ENCODE assay signal across 30 cellular contexts in genomic region chr7:15313361-15313760, GRCh38.
"Had no signal": no experiment of that assay in that cellular context is flagged by ENCODE, and none has a peak within 500 bp of the region (broad histone marks: within the 10 kb centered on the region; RNA-seq: fewer than 3 reads in every experiment).

No MANE protein-coding gene starts in this region.

- DNase-seq: activated B cell treated with CpG ODN at 0.5 μM for 24 hours; activated CD4-positive, alpha-beta T cell treated with anti-CD3 and anti-CD28 coated beads for 36 hours; activated CD8-positive, alpha-beta memory T cell treated with anti-CD3 and anti-CD28 coated beads, Interleukin-2, amount 10 ng/mL, durations not matched to agents 7 days and 5 days; activated CD8-positive, alpha-beta T cell treated with anti-CD3 and anti-CD28 coated beads, Interleukin-2, amount 10 ng/mL, durations not matched to agents 7 days and 5 days; activated naive CD4-positive, alpha-beta T cell; activated T-cell treated with anti-CD3 and anti-CD28 coated beads, Interleukin-2, amount 50 U/mL, for 72 hours; anterior cingulate cortex; cerebellar nuclear complex; dorsolateral prefrontal cortex; effector memory CD8-positive, alpha-beta T cell; erythroblast; foreskin keratinocyte; heart left ventricle; kidney glomerular epithelial cell; left lung; mesendoderm; natural killer cell; occipital lobe; right cardiac atrium; spleen; stimulated activated naive CD4-positive, alpha-beta T cell; T-helper 1 cell; uterus had no signal

- H3K4me1 ChIP-seq: foreskin keratinocyte, heart left ventricle, left lung, neural progenitor cell, spleen, suprapubic skin, tibial nerve, uterus had no signal

- H3K27me3 ChIP-seq: cardiac muscle cell, dorsolateral prefrontal cortex, foreskin keratinocyte, heart left ventricle, left lung, neural progenitor cell, spleen, suprapubic skin, tibial nerve, uterus had no signal

- H3K4me3 ChIP-seq: cardiac muscle cell, coronary artery, dorsolateral prefrontal cortex, heart left ventricle, left lung, lung, neural progenitor cell, spleen, suprapubic skin, tibial nerve, uterus had no signal

- H3K9me3 ChIP-seq: spleen, suprapubic skin, uterus had no signal

- H3K4me2 ChIP-seq: neural progenitor cell had no signal

- H2AFZ ChIP-seq: neural progenitor cell had no signal

- H3K36me3 ChIP-seq: cardiac muscle cell, heart left ventricle, left lung, neural progenitor cell, spleen, suprapubic skin, tibial nerve, uterus had no signal

- ATAC-seq: activated CD4-positive, alpha-beta T cell treated with anti-CD3 and anti-CD28 coated beads for 36 hours; activated CD8-positive, alpha-beta memory T cell treated with anti-CD3 and anti-CD28 coated beads, Interleukin-2, amount 10 ng/mL, durations not matched to agents 7 days and 5 days; activated CD8-positive, alpha-beta T cell treated with anti-CD3 and anti-CD28 coated beads, Interleukin-2, amount 10 ng/mL, durations not matched to agents 7 days and 5 days; activated naive CD4-positive, alpha-beta T cell treated with anti-CD3 and anti-CD28 coated beads, Interleukin-2, amount 50 U/mL, for 72 hours; activated T-cell treated with anti-CD3 and anti-CD28 coated beads, Interleukin-2, amount 50 U/mL, for 72 hours; effector memory CD8-positive, alpha-beta T cell; foreskin keratinocyte; heart left ventricle; left lung; natural killer cell; right cardiac atrium had no signal

- H3K9ac ChIP-seq: neural progenitor cell had no signal

- H3K27ac ChIP-seq: cardiac muscle cell, coronary artery, dorsolateral prefrontal cortex, foreskin keratinocyte, heart left ventricle, left lung, neural progenitor cell, spleen, suprapubic skin, tibial nerve, uterus had no signal
